In genomic region chr12:65875635-65876034, GRCh38 we compare ENCODE assay signal across 20 cellular contexts. TPM values are rescaled to one million over a fixed set of nuclear protein-coding genes. Genes with fewer than 3 reads are reported as not detected.
DNase-seq lines count a peak whose midpoint lies in the region; ATAC-seq, FAIRE-seq and TF ChIP-seq lines count a peak whose summit lies in the region.
"Had no signal": no experiment of that assay in that cellular context is flagged by ENCODE, and none has a peak within 500 bp of the region (broad histone marks: within the 10 kb centered on the region; RNA-seq: fewer than 3 reads in every experiment).

No MANE protein-coding gene starts in this region.

- TF ChIP-seq POLR2A in GM12878 (IDR thresholded peaks at IDR 0.05; ENCODE audit: low read depth, low read length): no peak

- H2AFZ ChIP-seq in GM12878 (ENCODE audit: control insufficient read depth, low read depth, low read length): no peak overlapping the region

- RAD21 ChIA-PET in GM12878 (lab: Charles Lee; ENCODE audit: unreplicated experiment): interaction anchor here (0.9 to 1.9 kb wide), 6 partner anchors 24 to 273 kb away, joined by 3 to 8 read pairs (median 4); no protein-coding TSS in a partner anchor

- TF ChIP-seq EP300 in GM12878 (IDR thresholded peaks at IDR 0.05; ENCODE audit: borderline replicate concordance in 1 of 2, control insufficient read depth in 1 of 2, low read depth in 2 of 2, low read length in 2 of 2): no peak

- H3K9ac ChIP-seq in GM12878 (ENCODE audit: control insufficient read depth, insufficient read depth, low read length): no peak overlapping the region
- H3K9ac ChIP-seq: BLaER1 had no signal

- no peaks in the 10 kb centered on the region for H3K79me2 ChIP-seq in GM12878 (ENCODE audit: control insufficient read depth, insufficient read depth, low read length)

- no peaks in the 10 kb centered on the region for H3K27me3 ChIP-seq in GM12878 (replicated peaks in 1 of 2; ENCODE audit: control insufficient read depth in 2 of 2, insufficient read depth in 2 of 2, low read length in 1 of 2)
- H3K27me3 ChIP-seq: vagina had no signal

- 55% methylated on average over 5 of the region's 5 CpGs for WGBS in GM12878 (ENCODE audit: insufficient coverage, insufficient replicate concordance, low lambda C conversion rate, missing lambda C conversion rate)

- no peak for TF ChIP-seq CTCF in GM12878 (IDR thresholded peaks at IDR 0.05 in 2 of 3, conservative IDR thresholded peaks at IDR 0.05 in 1 of 3; ENCODE audit: control insufficient read depth in 2 of 3, extremely low read depth in 1 of 3, insufficient read depth in 1 of 3, low read depth in 3 of 3, low read length in 3 of 3)

- H3K27ac ChIP-seq in GM12878 (ENCODE audit: control insufficient read depth, insufficient read depth): no peak overlapping the region
- H3K27ac ChIP-seq: BLaER1, vagina had no signal

- no peaks in the 10 kb centered on the region for H3K4me1 ChIP-seq in GM12878 (ENCODE audit: control insufficient read depth, insufficient read depth, low read length)
- H3K4me1 ChIP-seq: vagina had no signal

- ATAC-seq in GM12878: peak; percentile 45; the same call in 2 of the 3 replicates
- ATAC-seq in HG02571 (IDR thresholded peaks at IDR 0.05; ENCODE audit: unreplicated experiment): no peak
- ATAC-seq in HG03025 (IDR thresholded peaks at IDR 0.05; ENCODE audit: low FRiP score, unreplicated experiment): no peak
- ATAC-seq: left colon had no signal

- TF ChIP-seq RAD21 in GM12878 (IDR thresholded peaks at IDR 0.05; ENCODE audit: insufficient read depth, low read depth, low read length): no peak

- no peaks in the 10 kb centered on the region for H4K20me1 ChIP-seq in GM12878 (ENCODE audit: control insufficient read depth, insufficient read depth)
- H4K20me1 ChIP-seq: BLaER1 had no signal

- no peaks in the 10 kb centered on the region for H3K36me3 ChIP-seq in GM12878 (ENCODE audit: control insufficient read depth in 2 of 2, insufficient read depth in 2 of 2, low read length in 1 of 2)
- H3K36me3 ChIP-seq: BLaER1, vagina had no signal

- BruUV-seq in GM12878 (replicated peaks; lab: Mats Ljungman, UMichigan): no TSS peak

- FAIRE-seq in GM12878 (lab: Jason Lieb, UNC): no peak
- FAIRE-seq: colon had no signal

- DNase-seq in EL (peak; percentile 51), M059J (ENCODE audit: low read depth) (peak; percentile 61), GM12878 (ENCODE audit: low read depth, low spot score) (no peak), myocyte (ENCODE audit: low read depth) (peak; percentile 68), RPMI8226 (no peak), cerebellar nuclear complex (lab: John Stamatoyannopoulos, UW) (no peak)
- DNase-seq: activated CD4-positive, alpha-beta T cell treated with anti-CD3 and anti-CD28 coated beads, Interleukin-2, amount 10 ng/mL, durations not matched to agents 7 days and 5 days; activated naive CD8-positive, alpha-beta T cell treated with anti-CD3 and anti-CD28 coated beads, Interleukin-2, amount 10 ng/mL, durations not matched to agents 7 days and 5 days; activated T-cell treated with anti-CD3 and anti-CD28 coated beads, Interleukin-2, amount 50 U/mL, for 48 hours; DND-41; hypothalamus; left colon; NCI-H774; posterior cingulate gyrus; SHP77 treated with DMSO at 0.1 percent for 48 hours had no signal

- no peak overlapping the region for H3K4me2 ChIP-seq in GM12878 (ENCODE audit: control insufficient read depth, insufficient read depth)
- H3K4me2 ChIP-seq: BLaER1 had no signal

- H3K4me3 ChIP-seq in GM12878: no peak overlapping the region
- H3K4me3 ChIP-seq: BLaER1, vagina had no signal

- SMC1A ChIA-PET in GM12878 (lab: Charles Lee; ENCODE audit: uncharacterized antibody, unreplicated experiment): interaction anchor here (0.7 to 1.5 kb wide), 7 partner anchors 8 to 183 kb away, joined by 3 to 5 read pairs (median 3); no protein-coding TSS in a partner anchor

- in situ Hi-C loops in GM12878 (cut with MboI): no loop called here

- H3K9me3 ChIP-seq in GM12878 (replicated peaks; ENCODE audit: control insufficient read depth, insufficient read depth, low read length): no peaks in the 10 kb centered on the region
- H3K9me3 ChIP-seq: BLaER1, vagina had no signal

- CTCF ChIA-PET in GM12878 (lab: Yijun Ruan, JAX): interaction anchor here (0.6 to 1.7 kb wide), 6 partner anchors 11 to 66 kb away, joined by 3 to 4 read pairs (median 3); no protein-coding TSS in a partner anchor

- intact Hi-C loops in GM12878 (cut with micrococcal nuclease; ENCODE audit: unreplicated experiment): no loop called here

- POLR2A ChIA-PET in GM12878 (lab: Charles Lee): no interaction called here

TF ChIP-seq in GM12878, 131 proteins besides CTCF, POLR2A, EP300 and RAD21:
- TF ChIP-seq MEF2B (IDR thresholded peaks at IDR 0.05; ENCODE audit: partially characterized antibody, poor library complexity, severe bottlenecking): peak; percentile 40
- no peak for TF ChIP-seq SP1 (IDR thresholded peaks at IDR 0.05; ENCODE audit: low read depth, low read length)
- peak; percentile 83 for TF ChIP-seq ATF7 (IDR thresholded peaks at IDR 0.05; ENCODE audit: low read depth)
- peak; percentile 35; the same call in 1 of the 2 replicates for TF ChIP-seq RUNX3 (IDR thresholded peaks at IDR 0.05; ENCODE audit: low read length)
- TF ChIP-seq, protein P1, sequence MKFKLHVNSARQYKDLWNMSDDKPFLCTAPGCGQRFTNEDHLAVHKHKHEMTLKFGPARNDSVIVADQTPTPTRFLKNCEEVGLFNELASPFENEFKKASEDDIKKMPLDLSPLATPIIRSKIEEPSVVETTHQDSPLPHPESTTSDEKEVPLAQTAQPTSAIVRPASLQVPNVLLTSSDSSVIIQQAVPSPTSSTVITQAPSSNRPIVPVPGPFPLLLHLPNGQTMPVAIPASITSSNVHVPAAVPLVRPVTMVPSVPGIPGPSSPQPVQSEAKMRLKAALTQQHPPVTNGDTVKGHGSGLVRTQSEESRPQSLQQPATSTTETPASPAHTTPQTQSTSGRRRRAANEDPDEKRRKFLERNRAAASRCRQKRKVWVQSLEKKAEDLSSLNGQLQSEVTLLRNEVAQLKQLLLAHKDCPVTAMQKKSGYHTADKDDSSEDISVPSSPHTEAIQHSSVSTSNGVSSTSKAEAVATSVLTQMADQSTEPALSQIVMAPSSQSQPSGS (IDR thresholded peaks at IDR 0.05; ENCODE audit: low read length): 0 out of 2 replicates have a peak, but pooled peaks have one; percentile 47
- TF ChIP-seq MEF2A (IDR thresholded peaks at IDR 0.05; ENCODE audit: insufficient read depth, low read depth, low read length): peak; percentile 74
- TF ChIP-seq BACH1 (IDR thresholded peaks at IDR 0.05; ENCODE audit: borderline replicate concordance): no peak
- no peak for TF ChIP-seq GATAD2B (conservative IDR thresholded peaks at IDR 0.05; ENCODE audit: low read depth)
- TF ChIP-seq, protein P2, sequence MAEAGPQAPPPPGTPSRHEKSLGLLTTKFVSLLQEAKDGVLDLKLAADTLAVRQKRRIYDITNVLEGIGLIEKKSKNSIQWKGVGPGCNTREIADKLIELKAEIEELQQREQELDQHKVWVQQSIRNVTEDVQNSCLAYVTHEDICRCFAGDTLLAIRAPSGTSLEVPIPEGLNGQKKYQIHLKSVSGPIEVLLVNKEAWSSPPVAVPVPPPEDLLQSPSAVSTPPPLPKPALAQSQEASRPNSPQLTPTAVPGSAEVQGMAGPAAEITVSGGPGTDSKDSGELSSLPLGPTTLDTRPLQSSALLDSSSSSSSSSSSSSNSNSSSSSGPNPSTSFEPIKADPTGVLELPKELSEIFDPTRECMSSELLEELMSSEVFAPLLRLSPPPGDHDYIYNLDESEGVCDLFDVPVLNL (IDR thresholded peaks at IDR 0.05; ENCODE audit: low read depth, low read length): no peak

RNA-seq across cellular contexts. Expression of gene HMGA2, which starts 51.4 kb away (rescaled TPM):
- 7.3 and 8.2 TPM in 2 replicates for total RNA-seq in M059J (2014; rRNA removed; shearing (Covaris generic))
- 13.6 and 18.1 TPM in 2 replicates for total RNA-seq in GM12878 (2013; cell fraction: nucleolus; rRNA removed)
- total RNA-seq in GM12878 (2014; rRNA removed) (0.17 and 0.71 TPM in 2 replicates), GM12878 (2014; rRNA removed; fragmentation: Illumina TruSeq; extraction: Trizol) (0.36 and 0.51 TPM in 2 replicates), GM12878 (2021) (0.37 and 0.56 TPM in 2 replicates), myocyte (2.3 TPM in 2 replicates)
- 0.31 TPM for polyA plus RNA-seq in GM12878 (2011; ENCODE audit: low read depth)
- polyA plus RNA-seq in GM12878 (2011; rRNA removed) (14.7 and 19.6 TPM in 2 replicates), GM12878 (2014; fragmentation: Illumina TruSeq; extraction: Trizol) (0.41 and 0.59 TPM in 2 replicates), GM12878 (2014; fragmentation: Nextera tagmentation; extraction: Ambion mirVana) (under 1 TPM in 1 of 2 experiments, not detected in 1; 0.11 TPM), GM12878 (2014; rRNA removed) (0.16 and 1.1 TPM in 2 replicates), GM12878 (2016; fragmentation: Nextera tagmentation; extraction: Ambion mirVana) (under 1 TPM; 0.28 to 0.53 TPM)
- polyA plus RNA-seq in GM12878 (2011; cell fraction: cytosol; rRNA removed): 4.4 and 5.8 TPM in 2 replicates
- 10.1 TPM in 2 replicates for polyA plus RNA-seq in GM12878 (2011; cell fraction: nucleus; rRNA removed)
- polyA plus RNA-seq in GM12878 (2012): 0.74 and 0.81 TPM in 2 replicates
- polyA minus RNA-seq in GM12878 (2011; rRNA and poly(A)+ RNA removed): 10.3 and 10.5 TPM in 2 replicates
- polyA minus RNA-seq in GM12878 (2011; cell fraction: cytosol; rRNA and poly(A)+ RNA removed): 2.8 and 3.5 TPM in 2 replicates
- polyA minus RNA-seq in GM12878 (2011; cell fraction: nucleus; rRNA and poly(A)+ RNA removed): 18.4 and 37.3 TPM in 2 replicates
- polyA plus RNA-seq in myocyte (2012): 0.73 TPM
- total RNA-seq: activated CD4-positive, alpha-beta T cell treated with anti-CD3 and anti-CD28 coated beads, Interleukin-2, amount 10 ng/mL, durations not matched to agents 7 days and 5 days; activated naive CD8-positive, alpha-beta T cell treated with anti-CD3 and anti-CD28 coated beads, Interleukin-2, amount 10 ng/mL, durations not matched to agents 7 days and 5 days had no signal

Comparison
In these comparisons a context has a peak if more than half of its experiments do, and no peak if none do; other contexts are left out.
1. DNase-seq: peak in EL (single experiment), M059J (single experiment) and myocyte (single experiment); none in GM12878 (single experiment), RPMI8226 (single experiment) and cerebellar nuclear complex (0 of 2).